ENCODE assay signal across 1 cellular context in the genomic region with DNA sequence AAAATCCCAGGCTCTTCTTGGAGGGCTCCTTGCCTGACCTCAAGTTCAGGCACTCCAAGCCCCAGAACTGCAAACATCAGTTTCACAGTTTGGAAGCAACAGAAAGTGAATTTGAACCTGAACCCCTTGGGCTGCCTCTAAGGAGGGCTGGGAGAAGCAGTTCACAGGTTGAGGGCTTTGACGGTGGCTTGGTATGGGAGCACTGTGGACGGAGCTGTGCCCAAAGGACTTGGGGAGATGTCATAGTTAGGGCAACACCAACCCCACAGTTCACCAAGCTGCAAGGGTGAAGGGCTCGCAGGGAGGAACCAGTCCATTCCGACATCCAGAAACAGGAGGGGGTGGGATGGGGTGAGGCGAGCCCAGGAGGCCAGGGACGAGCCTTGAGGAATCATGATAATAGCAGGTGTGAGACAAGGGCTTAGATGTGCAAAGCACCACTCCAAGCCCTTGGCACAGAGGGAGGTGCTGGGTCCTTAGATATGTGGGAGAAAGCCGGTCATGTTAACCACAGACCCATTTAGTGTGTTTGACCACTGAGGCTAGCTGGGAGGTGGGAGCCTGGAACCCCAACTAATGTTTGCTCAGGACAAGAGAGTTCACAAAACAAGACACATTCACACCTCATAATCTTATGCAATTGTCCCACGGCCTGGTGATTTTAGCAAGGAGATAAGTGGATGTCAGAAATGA.
TF ChIP-seq lines count a peak whose summit lies in the region.

No MANE protein-coding gene starts in this region.

TF ChIP-seq in HepG2, 621 proteins besides CTCF, POLR2A, EP300 and RAD21 (continues in another document):
- peak; percentile 24 for TF ChIP-seq ZC3H13 (CRISPR knock-in tag; IDR thresholded peaks at IDR 0.05)
- peak; percentile 16; the same call in 1 of the 2 replicates for TF ChIP-seq HOXA5 (CRISPR knock-in tag; IDR thresholded peaks at IDR 0.05)
- TF ChIP-seq TBX2 (CRISPR knock-in tag; IDR thresholded peaks at IDR 0.05; ENCODE audit: borderline replicate concordance): peak; percentile 59; the same call in 1 of the 2 replicates
- TF ChIP-seq YY1 (IDR thresholded peaks at IDR 0.05; ENCODE audit: insufficient read depth, insufficient replicate concordance, low read depth, low read length): no peak
- TF ChIP-seq, protein P1, sequence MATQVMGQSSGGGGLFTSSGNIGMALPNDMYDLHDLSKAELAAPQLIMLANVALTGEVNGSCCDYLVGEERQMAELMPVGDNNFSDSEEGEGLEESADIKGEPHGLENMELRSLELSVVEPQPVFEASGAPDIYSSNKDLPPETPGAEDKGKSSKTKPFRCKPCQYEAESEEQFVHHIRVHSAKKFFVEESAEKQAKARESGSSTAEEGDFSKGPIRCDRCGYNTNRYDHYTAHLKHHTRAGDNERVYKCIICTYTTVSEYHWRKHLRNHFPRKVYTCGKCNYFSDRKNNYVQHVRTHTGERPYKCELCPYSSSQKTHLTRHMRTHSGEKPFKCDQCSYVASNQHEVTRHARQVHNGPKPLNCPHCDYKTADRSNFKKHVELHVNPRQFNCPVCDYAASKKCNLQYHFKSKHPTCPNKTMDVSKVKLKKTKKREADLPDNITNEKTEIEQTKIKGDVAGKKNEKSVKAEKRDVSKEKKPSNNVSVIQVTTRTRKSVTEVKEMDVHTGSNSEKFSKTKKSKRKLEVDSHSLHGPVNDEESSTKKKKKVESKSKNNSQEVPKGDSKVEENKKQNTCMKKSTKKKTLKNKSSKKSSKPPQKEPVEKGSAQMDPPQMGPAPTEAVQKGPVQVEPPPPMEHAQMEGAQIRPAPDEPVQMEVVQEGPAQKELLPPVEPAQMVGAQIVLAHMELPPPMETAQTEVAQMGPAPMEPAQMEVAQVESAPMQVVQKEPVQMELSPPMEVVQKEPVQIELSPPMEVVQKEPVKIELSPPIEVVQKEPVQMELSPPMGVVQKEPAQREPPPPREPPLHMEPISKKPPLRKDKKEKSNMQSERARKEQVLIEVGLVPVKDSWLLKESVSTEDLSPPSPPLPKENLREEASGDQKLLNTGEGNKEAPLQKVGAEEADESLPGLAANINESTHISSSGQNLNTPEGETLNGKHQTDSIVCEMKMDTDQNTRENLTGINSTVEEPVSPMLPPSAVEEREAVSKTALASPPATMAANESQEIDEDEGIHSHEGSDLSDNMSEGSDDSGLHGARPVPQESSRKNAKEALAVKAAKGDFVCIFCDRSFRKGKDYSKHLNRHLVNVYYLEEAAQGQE (IDR thresholded peaks at IDR 0.05; ENCODE audit: borderline replicate concordance in 1 of 2, low read depth in 1 of 2, low read length in 2 of 2): no peak
- TF ChIP-seq ZBTB3 (CRISPR knock-in tag; IDR thresholded peaks at IDR 0.05; ENCODE audit: borderline replicate concordance, low read depth): no peak
- TF ChIP-seq SP1 (IDR thresholded peaks at IDR 0.05): no peak
- TF ChIP-seq SP1 (CRISPR knock-in tag; IDR thresholded peaks at IDR 0.05): no peak
- TF ChIP-seq ZNF564 (CRISPR knock-in tag; IDR thresholded peaks at IDR 0.05): no peak
- no peak for TF ChIP-seq ZNF550 (CRISPR knock-in tag; IDR thresholded peaks at IDR 0.05; ENCODE audit: borderline replicate concordance)
- no peak for TF ChIP-seq ZZZ3 (CRISPR knock-in tag; IDR thresholded peaks at IDR 0.05; ENCODE audit: borderline replicate concordance)
- TF ChIP-seq RBM39 (IDR thresholded peaks at IDR 0.05; ENCODE audit: low read depth, low read length, poor library complexity, severe bottlenecking): peak; percentile 58
- peak; percentile 78; the same call in 1 of the 2 replicates for TF ChIP-seq ZNF101 (CRISPR knock-in tag; IDR thresholded peaks at IDR 0.05; ENCODE audit: borderline replicate concordance, low read depth)
- no peak for TF ChIP-seq ZNF552 (CRISPR knock-in tag; IDR thresholded peaks at IDR 0.05; ENCODE audit: borderline replicate concordance)
- no peak for TF ChIP-seq SP2 (CRISPR knock-in tag; IDR thresholded peaks at IDR 0.05)
- TF ChIP-seq, protein P2, sequence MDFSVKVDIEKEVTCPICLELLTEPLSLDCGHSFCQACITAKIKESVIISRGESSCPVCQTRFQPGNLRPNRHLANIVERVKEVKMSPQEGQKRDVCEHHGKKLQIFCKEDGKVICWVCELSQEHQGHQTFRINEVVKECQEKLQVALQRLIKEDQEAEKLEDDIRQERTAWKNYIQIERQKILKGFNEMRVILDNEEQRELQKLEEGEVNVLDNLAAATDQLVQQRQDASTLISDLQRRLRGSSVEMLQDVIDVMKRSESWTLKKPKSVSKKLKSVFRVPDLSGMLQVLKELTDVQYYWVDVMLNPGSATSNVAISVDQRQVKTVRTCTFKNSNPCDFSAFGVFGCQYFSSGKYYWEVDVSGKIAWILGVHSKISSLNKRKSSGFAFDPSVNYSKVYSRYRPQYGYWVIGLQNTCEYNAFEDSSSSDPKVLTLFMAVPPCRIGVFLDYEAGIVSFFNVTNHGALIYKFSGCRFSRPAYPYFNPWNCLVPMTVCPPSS (IDR thresholded peaks at IDR 0.05): no peak
- TF ChIP-seq, protein P3, sequence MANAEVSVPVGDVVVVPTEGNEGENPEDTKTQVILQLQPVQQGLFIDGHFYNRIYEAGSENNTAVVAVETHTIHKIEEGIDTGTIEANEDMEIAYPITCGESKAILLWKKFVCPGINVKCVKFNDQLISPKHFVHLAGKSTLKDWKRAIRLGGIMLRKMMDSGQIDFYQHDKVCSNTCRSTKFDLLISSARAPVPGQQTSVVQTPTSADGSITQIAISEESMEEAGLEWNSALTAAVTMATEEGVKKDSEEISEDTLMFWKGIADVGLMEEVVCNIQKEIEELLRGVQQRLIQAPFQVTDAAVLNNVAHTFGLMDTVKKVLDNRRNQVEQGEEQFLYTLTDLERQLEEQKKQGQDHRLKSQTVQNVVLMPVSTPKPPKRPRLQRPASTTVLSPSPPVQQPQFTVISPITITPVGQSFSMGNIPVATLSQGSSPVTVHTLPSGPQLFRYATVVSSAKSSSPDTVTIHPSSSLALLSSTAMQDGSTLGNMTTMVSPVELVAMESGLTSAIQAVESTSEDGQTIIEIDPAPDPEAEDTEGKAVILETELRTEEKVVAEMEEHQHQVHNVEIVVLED (CRISPR knock-in tag; IDR thresholded peaks at IDR 0.05; ENCODE audit: borderline replicate concordance): no peak; the same call in 1 of the 2 replicates
- peak; percentile 34; the same call in 1 of the 2 replicates for TF ChIP-seq ISL2 (CRISPR knock-in tag; IDR thresholded peaks at IDR 0.05)
- TF ChIP-seq GABPB1 (CRISPR knock-in tag; IDR thresholded peaks at IDR 0.05): 0 out of 2 replicates have a peak, but pooled peaks have one; percentile 11
- no peak for TF ChIP-seq PLRG1 (conservative IDR thresholded peaks at IDR 0.05)
- peak; percentile 23; the same call in 1 of the 2 replicates for TF ChIP-seq SIN3A (IDR thresholded peaks at IDR 0.05; ENCODE audit: borderline replicate concordance, low read depth, low read length)
- no peak for TF ChIP-seq SRSF4 (IDR thresholded peaks at IDR 0.05; ENCODE audit: low read depth, low read length, poor library complexity, severe bottlenecking)
- TF ChIP-seq ZNF225 (CRISPR knock-in tag; IDR thresholded peaks at IDR 0.05): peak; percentile 20; the same call in 1 of the 2 replicates
- TF ChIP-seq ZNF501 (CRISPR knock-in tag; IDR thresholded peaks at IDR 0.05): peak; percentile 10; the same call in 1 of the 2 replicates
- no peak for TF ChIP-seq TRIM24 (CRISPR knock-in tag; IDR thresholded peaks at IDR 0.05)
- TF ChIP-seq, protein P4, sequence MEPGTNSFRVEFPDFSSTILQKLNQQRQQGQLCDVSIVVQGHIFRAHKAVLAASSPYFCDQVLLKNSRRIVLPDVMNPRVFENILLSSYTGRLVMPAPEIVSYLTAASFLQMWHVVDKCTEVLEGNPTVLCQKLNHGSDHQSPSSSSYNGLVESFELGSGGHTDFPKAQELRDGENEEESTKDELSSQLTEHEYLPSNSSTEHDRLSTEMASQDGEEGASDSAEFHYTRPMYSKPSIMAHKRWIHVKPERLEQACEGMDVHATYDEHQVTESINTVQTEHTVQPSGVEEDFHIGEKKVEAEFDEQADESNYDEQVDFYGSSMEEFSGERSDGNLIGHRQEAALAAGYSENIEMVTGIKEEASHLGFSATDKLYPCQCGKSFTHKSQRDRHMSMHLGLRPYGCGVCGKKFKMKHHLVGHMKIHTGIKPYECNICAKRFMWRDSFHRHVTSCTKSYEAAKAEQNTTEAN (CRISPR knock-in tag; conservative IDR thresholded peaks at IDR 0.05): no peak
- TF ChIP-seq ZNF577 (CRISPR knock-in tag; IDR thresholded peaks at IDR 0.05; ENCODE audit: borderline replicate concordance, low read depth): no peak
- TF ChIP-seq, protein P5, sequence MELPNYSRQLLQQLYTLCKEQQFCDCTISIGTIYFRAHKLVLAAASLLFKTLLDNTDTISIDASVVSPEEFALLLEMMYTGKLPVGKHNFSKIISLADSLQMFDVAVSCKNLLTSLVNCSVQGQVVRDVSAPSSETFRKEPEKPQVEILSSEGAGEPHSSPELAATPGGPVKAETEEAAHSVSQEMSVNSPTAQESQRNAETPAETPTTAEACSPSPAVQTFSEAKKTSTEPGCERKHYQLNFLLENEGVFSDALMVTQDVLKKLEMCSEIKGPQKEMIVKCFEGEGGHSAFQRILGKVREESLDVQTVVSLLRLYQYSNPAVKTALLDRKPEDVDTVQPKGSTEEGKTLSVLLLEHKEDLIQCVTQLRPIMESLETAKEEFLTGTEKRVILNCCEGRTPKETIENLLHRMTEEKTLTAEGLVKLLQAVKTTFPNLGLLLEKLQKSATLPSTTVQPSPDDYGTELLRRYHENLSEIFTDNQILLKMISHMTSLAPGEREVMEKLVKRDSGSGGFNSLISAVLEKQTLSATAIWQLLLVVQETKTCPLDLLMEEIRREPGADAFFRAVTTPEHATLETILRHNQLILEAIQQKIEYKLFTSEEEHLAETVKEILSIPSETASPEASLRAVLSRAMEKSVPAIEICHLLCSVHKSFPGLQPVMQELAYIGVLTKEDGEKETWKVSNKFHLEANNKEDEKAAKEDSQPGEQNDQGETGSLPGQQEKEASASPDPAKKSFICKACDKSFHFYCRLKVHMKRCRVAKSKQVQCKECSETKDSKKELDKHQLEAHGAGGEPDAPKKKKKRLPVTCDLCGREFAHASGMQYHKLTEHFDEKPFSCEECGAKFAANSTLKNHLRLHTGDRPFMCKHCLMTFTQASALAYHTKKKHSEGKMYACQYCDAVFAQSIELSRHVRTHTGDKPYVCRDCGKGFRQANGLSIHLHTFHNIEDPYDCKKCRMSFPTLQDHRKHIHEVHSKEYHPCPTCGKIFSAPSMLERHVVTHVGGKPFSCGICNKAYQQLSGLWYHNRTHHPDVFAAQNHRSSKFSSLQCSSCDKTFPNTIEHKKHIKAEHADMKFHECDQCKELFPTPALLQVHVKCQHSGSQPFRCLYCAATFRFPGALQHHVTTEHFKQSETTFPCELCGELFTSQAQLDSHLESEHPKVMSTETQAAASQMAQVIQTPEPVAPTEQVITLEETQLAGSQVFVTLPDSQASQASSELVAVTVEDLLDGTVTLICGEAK (IDR thresholded peaks at IDR 0.05): no peak
- TF ChIP-seq, protein P5 (CRISPR knock-in tag; IDR thresholded peaks at IDR 0.05): peak; percentile 15; the same call in 1 of the 2 replicates
- TF ChIP-seq RXRB (CRISPR knock-in tag; IDR thresholded peaks at IDR 0.05; ENCODE audit: borderline replicate concordance): no peak
- TF ChIP-seq CBX1 (IDR thresholded peaks at IDR 0.05; ENCODE audit: low read depth): no peak
- TF ChIP-seq, protein P6, sequence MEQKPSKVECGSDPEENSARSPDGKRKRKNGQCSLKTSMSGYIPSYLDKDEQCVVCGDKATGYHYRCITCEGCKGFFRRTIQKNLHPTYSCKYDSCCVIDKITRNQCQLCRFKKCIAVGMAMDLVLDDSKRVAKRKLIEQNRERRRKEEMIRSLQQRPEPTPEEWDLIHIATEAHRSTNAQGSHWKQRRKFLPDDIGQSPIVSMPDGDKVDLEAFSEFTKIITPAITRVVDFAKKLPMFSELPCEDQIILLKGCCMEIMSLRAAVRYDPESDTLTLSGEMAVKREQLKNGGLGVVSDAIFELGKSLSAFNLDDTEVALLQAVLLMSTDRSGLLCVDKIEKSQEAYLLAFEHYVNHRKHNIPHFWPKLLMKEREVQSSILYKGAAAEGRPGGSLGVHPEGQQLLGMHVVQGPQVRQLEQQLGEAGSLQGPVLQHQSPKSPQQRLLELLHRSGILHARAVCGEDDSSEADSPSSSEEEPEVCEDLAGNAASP (CRISPR knock-in tag; IDR thresholded peaks at IDR 0.05; ENCODE audit: borderline replicate concordance): 0 out of 2 replicates have a peak, but pooled peaks have one; percentile 29
- TF ChIP-seq SMAD1 (CRISPR knock-in tag; IDR thresholded peaks at IDR 0.05; ENCODE audit: borderline replicate concordance, low read depth): 0 out of 2 replicates have a peak, but pooled peaks have one; percentile 29
- TF ChIP-seq, protein P7, sequence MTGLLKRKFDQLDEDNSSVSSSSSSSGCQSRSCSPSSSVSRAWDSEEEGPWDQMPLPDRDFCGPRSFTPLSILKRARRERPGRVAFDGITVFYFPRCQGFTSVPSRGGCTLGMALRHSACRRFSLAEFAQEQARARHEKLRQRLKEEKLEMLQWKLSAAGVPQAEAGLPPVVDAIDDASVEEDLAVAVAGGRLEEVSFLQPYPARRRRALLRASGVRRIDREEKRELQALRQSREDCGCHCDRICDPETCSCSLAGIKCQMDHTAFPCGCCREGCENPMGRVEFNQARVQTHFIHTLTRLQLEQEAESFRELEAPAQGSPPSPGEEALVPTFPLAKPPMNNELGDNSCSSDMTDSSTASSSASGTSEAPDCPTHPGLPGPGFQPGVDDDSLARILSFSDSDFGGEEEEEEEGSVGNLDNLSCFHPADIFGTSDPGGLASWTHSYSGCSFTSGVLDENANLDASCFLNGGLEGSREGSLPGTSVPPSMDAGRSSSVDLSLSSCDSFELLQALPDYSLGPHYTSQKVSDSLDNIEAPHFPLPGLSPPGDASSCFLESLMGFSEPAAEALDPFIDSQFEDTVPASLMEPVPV (CRISPR knock-in tag; IDR thresholded peaks at IDR 0.05): peak; percentile 70; the same call in 1 of the 2 replicates
- TF ChIP-seq ZNF678 (CRISPR knock-in tag; IDR thresholded peaks at IDR 0.05): no peak
- TF ChIP-seq RARG (CRISPR knock-in tag; IDR thresholded peaks at IDR 0.05; ENCODE audit: low read depth): 0 out of 2 replicates have a peak, but pooled peaks have one; percentile 54
